ENCODE assay signal across 11 cellular contexts in the genomic region with DNA sequence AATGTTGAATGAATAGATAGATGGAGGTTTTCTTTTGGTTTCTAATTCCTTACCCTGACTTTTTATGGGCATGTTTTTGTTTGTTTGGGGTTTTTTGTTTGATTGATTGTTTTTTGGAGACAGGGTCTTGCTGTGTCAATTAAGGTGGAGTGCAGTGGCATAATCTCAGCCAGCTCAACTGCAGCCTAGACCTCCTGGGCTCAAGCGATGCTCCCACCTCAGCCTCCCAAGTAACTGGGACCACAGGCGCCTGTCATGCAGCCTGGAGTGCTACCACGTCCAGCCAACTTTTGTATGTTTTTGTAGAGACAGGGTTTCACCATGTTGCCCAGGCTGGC. TPM values are rescaled to one million over a fixed set of nuclear protein-coding genes. Genes with fewer than 3 reads are reported as not detected.
DNase-seq lines count a peak whose midpoint lies in the region; TF ChIP-seq lines count a peak whose summit lies in the region.
"Had no signal": no experiment of that assay in that cellular context is flagged by ENCODE, and none has a peak within 500 bp of the region (broad histone marks: within the 10 kb centered on the region; RNA-seq: fewer than 3 reads in every experiment).

No MANE protein-coding gene starts in this region.

- CTCF ChIA-PET in activated CD4-positive, alpha-beta memory T cell treated with anti-CD3 and anti-CD28 coated beads for 36 hours (lab: Charles Lee) = interaction anchor here (1.1 to 2.4 kb wide), 3 partner anchors 21 to 198 kb away, joined by 4 to 15 read pairs (median 6); no protein-coding TSS in a partner anchor

- H3K27me3 Mint-ChIP-seq in CD14-positive monocyte (ENCODE audit: low read depth in 3 of 3) (peaks cover 0 to 4% (median 0%) of the 10 kb centered on the region in 3 donors), mesothelial cell of epicardium (ENCODE audit: low read depth) (no peaks in the 10 kb centered on the region)
- no peaks in the 10 kb centered on the region for H3K27me3 Mint-ChIP-seq in activated CD4-positive, alpha-beta memory T cell treated with anti-CD3 and anti-CD28 coated beads for 36 hours

- intact Hi-C loops in CD14-positive monocyte (cut with micrococcal nuclease) = loop anchor here in 1 of 2 donors (1.0 to 5.0 kb wide), 2 partner anchors 62 to 146 kb away; no protein-coding TSS in a partner anchor
- intact Hi-C loops in activated CD4-positive, alpha-beta memory T cell treated with anti-CD3 and anti-CD28 coated beads for 36 hours (cut with micrococcal nuclease) = loop anchor here (5.0 to 10.0 kb wide), 2 partner anchors 33 to 69 kb away; a partner anchor contains a TSS

- H3K4me1 Mint-ChIP-seq in CD14-positive monocyte = peaks cover 18% of the 10 kb centered on the region
- H3K4me1 Mint-ChIP-seq in activated CD4-positive, alpha-beta memory T cell treated with anti-CD3 and anti-CD28 coated beads for 36 hours (ENCODE audit: low read depth) = peaks cover 15% of the 10 kb centered on the region
- peaks cover 8% of the 10 kb centered on the region for H3K4me1 Mint-ChIP-seq in mesothelial cell of epicardium

- DNase-seq in NCI-H748 (lab: John Stamatoyannopoulos, UW; ENCODE audit: unreplicated experiment) = peak; percentile 31
- DNase-seq in NCI-H748 treated with DMSO at 0.1 percent for 48 hours (lab: John Stamatoyannopoulos, UW) = no peak
- no peak for DNase-seq in CD14-positive monocyte (ENCODE audit: low spot score)
- DNase-seq in activated CD4-positive, alpha-beta memory T cell treated with anti-CD3 and anti-CD28 coated beads for 36 hours = no peak
- DNase-seq in mesothelial cell of epicardium (ENCODE audit: low spot score in 2 of 2, unreplicated experiment in 2 of 2) = no peak
- DNase-seq in cerebellum (ENCODE audit: low spot score) = no peak
- DNase-seq in NCI-H1105 (lab: John Stamatoyannopoulos, UW) = no peak
- DNase-seq in G401 (ENCODE audit: low spot score) = no peak
- DNase-seq: GDM1; SHP77 treated with DMSO at 0.1 percent for 48 hours; stimulated activated CD4-positive, alpha-beta T cell treated with anti-CD3 and anti-CD28 coated beads, Interleukin-2, amount 100 ng/mL, for 48 hours had no signal

- H3K36me3 Mint-ChIP-seq in CD14-positive monocyte (no peaks in the 10 kb centered on the region), mesothelial cell of epicardium (peaks cover 3% of the 10 kb centered on the region)
- H3K36me3 Mint-ChIP-seq in activated CD4-positive, alpha-beta memory T cell treated with anti-CD3 and anti-CD28 coated beads for 36 hours = no peaks in the 10 kb centered on the region

- peak overlapping the region in 5 of 7 donors; percentile 45 to 68 (median 57) for H3K27ac Mint-ChIP-seq in CD14-positive monocyte
- no peak overlapping the region for H3K27ac Mint-ChIP-seq in activated CD4-positive, alpha-beta memory T cell treated with anti-CD3 and anti-CD28 coated beads for 36 hours
- H3K27ac Mint-ChIP-seq in mesothelial cell of epicardium = no peak overlapping the region

- peaks cover 4 to 17% (median 12%) of the 10 kb centered on the region in 7 donors for H3K9me3 Mint-ChIP-seq in CD14-positive monocyte
- peaks cover 7% of the 10 kb centered on the region for H3K9me3 Mint-ChIP-seq in activated CD4-positive, alpha-beta memory T cell treated with anti-CD3 and anti-CD28 coated beads for 36 hours
- H3K9me3 Mint-ChIP-seq in mesothelial cell of epicardium = peaks cover 8% of the 10 kb centered on the region

- H3K4me3 Mint-ChIP-seq in CD14-positive monocyte = peak overlapping the region in 1 of 2 donors; percentile 69
- peak overlapping the region; percentile 57 for H3K4me3 Mint-ChIP-seq in activated CD4-positive, alpha-beta memory T cell treated with anti-CD3 and anti-CD28 coated beads for 36 hours
- peak overlapping the region; percentile 49 for H3K4me3 Mint-ChIP-seq in mesothelial cell of epicardium

- in situ Hi-C loops in G401 (cut with HindIII; ENCODE audit: low sequenced_read_pairs) = loop anchor here (25.0 kb wide), 1 partner anchor 207 kb away; no protein-coding TSS in a partner anchor

- POLR2A ChIA-PET in activated CD4-positive, alpha-beta memory T cell treated with anti-CD3 and anti-CD28 coated beads for 36 hours (lab: Charles Lee) = no interaction called here

- no peak for TF ChIP-seq CTCF in CD14-positive monocyte (IDR thresholded peaks at IDR 0.05)
- TF ChIP-seq CTCF in mesothelial cell of epicardium (IDR thresholded peaks at IDR 0.05; ENCODE audit: unreplicated experiment) = no peak

RNA-seq across cellular contexts. Expression of a gene that starts 1.5 kb away (rescaled TPM):
- 10 to 100 TPM in 1 of 2 donors, 1 to 10 TPM in 1; 9.3 to 10.9 TPM for polyA plus RNA-seq in CD14-positive monocyte
- total RNA-seq in activated CD4-positive, alpha-beta memory T cell treated with anti-CD3 and anti-CD28 coated beads for 36 hours = 10 to 100 TPM; 12.7 to 13.4 TPM
- 32.7 to 33.3 TPM (median 33.2 TPM) in 3 replicates for total RNA-seq in mesothelial cell of epicardium
- 90.6 TPM for total RNA-seq in cerebellum
- total RNA-seq in G401 (2014; rRNA removed; shearing (Covaris generic)) = 8.1 and 10.6 TPM in 2 replicates

RNA-seq across cellular contexts. Expression of a gene that starts 31.9 kb away (rescaled TPM):
- polyA plus RNA-seq in CD14-positive monocyte = 1,000 to 10,000 TPM in 1 of 2 donors, 100 to 1,000 TPM in 1; 645 to 1,054 TPM
- total RNA-seq in activated CD4-positive, alpha-beta memory T cell treated with anti-CD3 and anti-CD28 coated beads for 36 hours = 1,000 to 10,000 TPM; 2,106 to 2,169 TPM
- total RNA-seq in mesothelial cell of epicardium = 1,317 to 1,425 TPM (median 1,369 TPM) in 3 replicates
- total RNA-seq in cerebellum = 716 TPM
- total RNA-seq in G401 (2014; rRNA removed; shearing (Covaris generic)) = 2,978 and 4,372 TPM in 2 replicates

Comparison
In these comparisons a context has a peak if more than half of its experiments do, and no peak if none do; other contexts are left out.
1. H3K27ac Mint-ChIP-seq: peak in CD14-positive monocyte (5 of 7); none in activated CD4-positive, alpha-beta memory T cell treated with anti-CD3 and anti-CD28 coated beads for 36 hours (single experiment) and mesothelial cell of epicardium (single experiment).